21 cellular contexts compared by ENCODE assay signal in genomic region chr4:185779520-185779919, GRCh38. TPM values are rescaled to one million over a fixed set of nuclear protein-coding genes. Genes with fewer than 3 reads are reported as not detected.
DNase-seq lines count a peak whose midpoint lies in the region; ATAC-seq and TF ChIP-seq lines count a peak whose summit lies in the region.
"Had no signal": no experiment of that assay in that cellular context is flagged by ENCODE, and none has a peak within 500 bp of the region (broad histone marks: within the 10 kb centered on the region; RNA-seq: fewer than 3 reads in every experiment).

No MANE protein-coding gene starts in this region.

- H3K4me1 ChIP-seq in HCT116 (ENCODE audit: control insufficient read depth in 1 of 2, insufficient read depth in 2 of 2, low read length in 2 of 2) (no peaks in the 10 kb centered on the region), sigmoid colon (peaks cover 0 to 30% (median 16%) of the 10 kb centered on the region in 4 donors)

- no peaks in the 10 kb centered on the region for H3K79me2 ChIP-seq in HCT116 (ENCODE audit: insufficient read depth, low read length)

- RAD21 ChIA-PET in HCT116 (lab: Charles Lee; ENCODE audit: low non-redundant PET in 1 of 2, low total read pairs in 2 of 2, uncharacterized antibody in 2 of 2, unreplicated experiment in 2 of 2) = no interaction called here

- no peak overlapping the region for H3K9ac ChIP-seq in HCT116 (ENCODE audit: low read length)

- WGBS in sigmoid colon, 2 donors = 69 to 86% methylated on average over 3 of the region's 3 CpGs

- intact Hi-C loops in HCT116 (cut with micrococcal nuclease) = no loop called here
- intact Hi-C loops in sigmoid colon (cut with DNase I) = no loop called here

- no TSS peak for BruUV-seq in HCT116 (replicated peaks; lab: Mats Ljungman, UMichigan)

- no peak overlapping the region for H3K27ac ChIP-seq in HCT116 (ENCODE audit: low read depth, low read length)
- peak overlapping the region; percentile 33 for H3K27ac ChIP-seq in epithelial cell of prostate
- peak overlapping the region in 3 of 4 donors; percentile 53 to 87 (median 79) for H3K27ac ChIP-seq in sigmoid colon
- H3K27ac ChIP-seq: dorsolateral prefrontal cortex, ovary, PC-9, SK-N-MC had no signal

- peak; percentile 38; the same call in 1 of the 2 replicates for ATAC-seq in HCT116
- ATAC-seq in HG02870 (IDR thresholded peaks at IDR 0.05; ENCODE audit: unreplicated experiment) = no peak
- ATAC-seq: activated CD4-positive, CD25-positive, alpha-beta regulatory T cell treated with anti-CD3 and anti-CD28 coated beads, Interleukin-2, amount 50 U/mL, for 24 hours; activated naive CD4-positive, alpha-beta T cell treated with anti-CD3 and anti-CD28 coated beads, Interleukin-2, amount 50 U/mL, for 72 hours; esophagus mucosa; stimulated activated naive CD8-positive, alpha-beta T cell treated with anti-CD3 and anti-CD28 coated beads, Interleukin-15, amount 100 ng/mL, for 72 hours had no signal

- H2AFZ ChIP-seq in HCT116 (ENCODE audit: low read depth, low read length, poor library complexity, severe bottlenecking) = no peak overlapping the region
- H2AFZ ChIP-seq: PC-9 had no signal

- no peak for TF ChIP-seq CTCF in HCT116 (IDR thresholded peaks at IDR 0.05 in 2 of 3, conservative IDR thresholded peaks at IDR 0.05 in 1 of 3; ENCODE audit: borderline replicate concordance in 1 of 3, insufficient read depth in 1 of 3, low read depth in 2 of 3, low read length in 2 of 3)
- TF ChIP-seq CTCF in sigmoid colon (IDR thresholded peaks at IDR 0.05) = no peak

- H3K27me3 ChIP-seq in HCT116 (ENCODE audit: insufficient read depth, low read length) (no peaks in the 10 kb centered on the region; the same call in 1 of the 2 replicates), sigmoid colon (no peaks in the 10 kb centered on the region)
- H3K27me3 ChIP-seq: dorsolateral prefrontal cortex, ovary had no signal

- CTCF ChIA-PET in HCT116 (lab: Charles Lee) = no interaction called here

- H3K9me2 ChIP-seq in HCT116 (ENCODE audit: insufficient read depth) = no peaks in the 10 kb centered on the region

- H3K4me2 ChIP-seq in HCT116 (ENCODE audit: low read length) = no peak overlapping the region
- H3K4me2 ChIP-seq: PC-9 had no signal

- TF ChIP-seq EP300 in sigmoid colon (IDR thresholded peaks at IDR 0.05) = no peak

- POLR2A ChIA-PET in HCT116 (lab: Charles Lee) = no interaction called here

- no peak for TF ChIP-seq RAD21 in HCT116 (IDR thresholded peaks at IDR 0.05; ENCODE audit: low read depth)

- H3K36me3 ChIP-seq in HCT116 (ENCODE audit: control insufficient read depth in 1 of 2, insufficient read depth in 2 of 2, low read length in 2 of 2) (no peaks in the 10 kb centered on the region), sigmoid colon (no peaks in the 10 kb centered on the region)
- H3K36me3 ChIP-seq: ovary had no signal

- H4K20me1 ChIP-seq in HCT116 (ENCODE audit: insufficient read depth) = no peaks in the 10 kb centered on the region

- H3K9me3 ChIP-seq in HCT116 (ENCODE audit: control insufficient read depth in 1 of 2, insufficient read depth in 1 of 2, low read depth in 1 of 2, low read length in 2 of 2) (no peaks in the 10 kb centered on the region), sigmoid colon (no peaks in the 10 kb centered on the region)
- H3K9me3 ChIP-seq: ovary had no signal

- H3K4me3 ChIP-seq in HCT116 (replicated peaks in 1 of 2; ENCODE audit: low read depth in 1 of 2, low read length in 2 of 2) = no peak overlapping the region
- no peak overlapping the region for H3K4me3 ChIP-seq in sigmoid colon
- H3K4me3 ChIP-seq: dorsolateral prefrontal cortex, ovary, PC-9, SK-N-MC had no signal

- no peak for DNase-seq in HCT116 (ENCODE audit: low read depth, low spot score)
- DNase-seq in SW480 (ENCODE audit: low spot score) = peak; percentile 89
- DNase-seq in epithelial cell of prostate (ENCODE audit: low read depth, low spot score) = no peak
- DNase-seq in sigmoid colon = no peak
- no peak for DNase-seq in middle frontal gyrus (ENCODE audit: extremely low spot score, low spot score)
- no peak for DNase-seq in stimulated activated CD4-positive, alpha-beta T cell treated with anti-CD3 and anti-CD28 coated beads, Interleukin-12 subunit alpha, Interleukin-12 subunit beta, amount 100 ng/mL, for 4 hours
- DNase-seq: activated CD8-positive, alpha-beta memory T cell treated with anti-CD3 and anti-CD28 coated beads for 24 hours; dorsolateral prefrontal cortex; NCI-H1417 treated with DMSO at 0.1 percent for 48 hours; NCI-H526; ovary; PC-9; stimulated activated CD4-positive, alpha-beta T cell treated with anti-CD3 and anti-CD28 coated beads, Interleukin-4, amount 100 ng/mL, for 1 hour; stimulated activated naive CD8-positive, alpha-beta T cell treated with anti-CD3 and anti-CD28 coated beads, Interleukin-15, amount 100 ng/mL, for 72 hours; T-helper 9 cell; trophoblast cell had no signal

- no peak for TF ChIP-seq POLR2A in HCT116 (IDR thresholded peaks at IDR 0.05; ENCODE audit: borderline replicate concordance, extremely low read depth, insufficient read depth, insufficient read length)
- no peak for TF ChIP-seq POLR2A in sigmoid colon (IDR thresholded peaks at IDR 0.05)

TF ChIP-seq in HCT116, 20 proteins besides CTCF, POLR2A, EP300 and RAD21 (continues in another document):
- TF ChIP-seq TCF7L2 (IDR thresholded peaks at IDR 0.05; ENCODE audit: borderline replicate concordance, extremely low read depth, insufficient read depth, insufficient read length) = no peak
- TF ChIP-seq ZBTB33 (IDR thresholded peaks at IDR 0.05; ENCODE audit: extremely low read depth, insufficient replicate concordance, low read length) = no peak
- no peak for TF ChIP-seq EZH2 (IDR thresholded peaks at IDR 0.05)
- no peak for TF ChIP-seq ZNF274 (IDR thresholded peaks at IDR 0.05; ENCODE audit: low read depth, low read length)
- TF ChIP-seq EGR1 (IDR thresholded peaks at IDR 0.05; ENCODE audit: low read depth) = no peak
- TF ChIP-seq JUND (IDR thresholded peaks at IDR 0.05) = no peak
- no peak for TF ChIP-seq CBX3 (IDR thresholded peaks at IDR 0.05; ENCODE audit: low read depth)
- TF ChIP-seq YY1 (IDR thresholded peaks at IDR 0.05; ENCODE audit: extremely low read depth, insufficient replicate concordance, low read depth, low read length) = no peak
- no peak for TF ChIP-seq SRF (IDR thresholded peaks at IDR 0.05; ENCODE audit: low read depth)
- no peak for TF ChIP-seq SP1 (IDR thresholded peaks at IDR 0.05; ENCODE audit: low read depth)
- no peak for TF ChIP-seq CEBPB (IDR thresholded peaks at IDR 0.05; ENCODE audit: low read depth)
- no peak for TF ChIP-seq ELF1 (IDR thresholded peaks at IDR 0.05; ENCODE audit: borderline replicate concordance, low read depth)
- TF ChIP-seq SIN3A (IDR thresholded peaks at IDR 0.05; ENCODE audit: low read depth) = no peak
- TF ChIP-seq EZH2phosphoT487 (IDR thresholded peaks at IDR 0.05; ENCODE audit: borderline replicate concordance) = no peak
- no peak for TF ChIP-seq MAX (IDR thresholded peaks at IDR 0.05)
- no peak for TF ChIP-seq ATF3 (IDR thresholded peaks at IDR 0.05)
- no peak for TF ChIP-seq ZFX (IDR thresholded peaks at IDR 0.05)
- TF ChIP-seq FOSL1 (IDR thresholded peaks at IDR 0.05; ENCODE audit: low read depth) = no peak

RNA-seq across cellular contexts. Expression of gene SORBS2, which starts 32.5 kb away (rescaled TPM):
- total RNA-seq in HCT116 (2021; ENCODE audit: unreplicated experiment) (0.34 TPM), sigmoid colon (1,000 to 10,000 TPM in 1 of 4 donors, 100 to 1,000 TPM in 3; 849 to 1,032 (median 869) TPM)
- 0.12 and 0.14 TPM in 2 replicates for polyA plus RNA-seq in HCT116 (2012)
- 10 to 100 TPM in 2 of 3 donors, 1 to 10 TPM in 1; 7.9 to 26.9 (median 15.6) TPM for polyA plus RNA-seq in sigmoid colon
- total RNA-seq: activated naive CD4-positive, alpha-beta T cell treated with anti-CD3 and anti-CD28 coated beads, Interleukin-2, amount 50 U/mL, for 72 hours had no signal

Comparison
In these comparisons a context has a peak if more than half of its experiments do, and no peak if none do; other contexts are left out.
1. RNA of gene SORBS2, which starts 32.5 kb away (total RNA-seq): 849 to 1,032 TPM in sigmoid colon; 0.34 TPM in HCT116 (single experiment); every median in the first group is over 100 times any median in the second.